Comparison of ENCODE assay signal across 8 cellular contexts in genomic region chr16:58499615-58500328, GRCh38. TPM values are rescaled to one million over a fixed set of nuclear protein-coding genes. Genes with fewer than 3 reads are reported as not detected.
DNase-seq lines count a peak whose midpoint lies in the region; ATAC-seq, FAIRE-seq and TF ChIP-seq lines count a peak whose summit lies in the region.

A gene with protein sequence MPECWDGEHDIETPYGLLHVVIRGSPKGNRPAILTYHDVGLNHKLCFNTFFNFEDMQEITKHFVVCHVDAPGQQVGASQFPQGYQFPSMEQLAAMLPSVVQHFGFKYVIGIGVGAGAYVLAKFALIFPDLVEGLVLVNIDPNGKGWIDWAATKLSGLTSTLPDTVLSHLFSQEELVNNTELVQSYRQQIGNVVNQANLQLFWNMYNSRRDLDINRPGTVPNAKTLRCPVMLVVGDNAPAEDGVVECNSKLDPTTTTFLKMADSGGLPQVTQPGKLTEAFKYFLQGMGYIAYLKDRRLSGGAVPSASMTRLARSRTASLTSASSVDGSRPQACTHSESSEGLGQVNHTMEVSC (plus strand): TSS chr16:58500143. CDS start chr16:58500249, 106 bp downstream.

- intact Hi-C loops in Caco-2 (cut with micrococcal nuclease; ENCODE audit: unreplicated experiment) = loop anchor here (2.0 to 5.0 kb wide), 2 partner anchors 131 to 162 kb away; no protein-coding TSS in a partner anchor
- intact Hi-C loops in HepG2 (cut with micrococcal nuclease; ENCODE audit: unreplicated experiment) = loop anchor here (5.0 kb wide), 1 partner anchor 258 kb away; no protein-coding TSS in a partner anchor

- no peaks in the 10 kb centered on the region for H3K36me3 ChIP-seq in Caco-2 (ENCODE audit: control insufficient read depth, insufficient read depth, low read length)
- no peaks in the 10 kb centered on the region for H3K36me3 ChIP-seq in effector memory CD4-positive, alpha-beta T cell (ENCODE audit: control insufficient read depth, insufficient read depth, low read length)
- no peaks in the 10 kb centered on the region for H3K36me3 ChIP-seq in HepG2 (replicated peaks in 1 of 2; ENCODE audit: control insufficient read depth in 1 of 2, insufficient read depth in 2 of 2, low read length in 2 of 2)

- CTCF ChIA-PET in Caco-2 (lab: Charles Lee) (interaction anchor here (0.6 to 2.2 kb wide), 10 partner anchors 12 to 378 kb away, joined by 3 to 9 read pairs (median 4); no protein-coding TSS in a partner anchor), HepG2 (lab: Yijun Ruan, JAX; ENCODE audit: low intra/inter-chr PET ratio, low total read pairs) (no interaction called here)

- POLR2A ChIA-PET in Caco-2 (lab: Charles Lee) (interaction anchor here (0.9 kb wide), 1 partner anchor 15 kb away, joined by 6 read pairs; no protein-coding TSS in a partner anchor), HepG2 (lab: Yijun Ruan, JAX) (no interaction called here)

- H3K9me3 Mint-ChIP-seq in Caco-2 (ENCODE audit: unreplicated experiment) = no peaks in the 10 kb centered on the region
- H3K9me3 Mint-ChIP-seq in stimulated activated naive CD8-positive, alpha-beta T cell treated with anti-CD3 and anti-CD28 coated beads, Interleukin-15, Interleukin-2, amounts not matched to agents 100 ng/mL and 50 ng/mL, for 24 hours = no peaks in the 10 kb centered on the region

- peaks cover 29% of the 10 kb centered on the region for H3K36me3 Mint-ChIP-seq in Caco-2 (ENCODE audit: insufficient read depth, unreplicated experiment)
- no peaks in the 10 kb centered on the region for H3K36me3 Mint-ChIP-seq in stimulated activated naive CD8-positive, alpha-beta T cell treated with anti-CD3 and anti-CD28 coated beads, Interleukin-15, Interleukin-2, amounts not matched to agents 100 ng/mL and 50 ng/mL, for 24 hours (ENCODE audit: low read depth)

- no peaks in the 10 kb centered on the region for H3K4me1 Mint-ChIP-seq in Caco-2 (ENCODE audit: low read depth, unreplicated experiment)
- H3K4me1 Mint-ChIP-seq in stimulated activated naive CD8-positive, alpha-beta T cell treated with anti-CD3 and anti-CD28 coated beads, Interleukin-15, Interleukin-2, amounts not matched to agents 100 ng/mL and 50 ng/mL, for 24 hours (ENCODE audit: low read depth) = peaks cover 19% of the 10 kb centered on the region

- no peaks in the 10 kb centered on the region for H3K27me3 Mint-ChIP-seq in Caco-2 (ENCODE audit: insufficient read depth, unreplicated experiment)
- peaks cover 18% of the 10 kb centered on the region for H3K27me3 Mint-ChIP-seq in stimulated activated naive CD8-positive, alpha-beta T cell treated with anti-CD3 and anti-CD28 coated beads, Interleukin-15, Interleukin-2, amounts not matched to agents 100 ng/mL and 50 ng/mL, for 24 hours

- FAIRE-seq in HepG2 (lab: Jason Lieb, UNC) = peak; percentile 73

- in situ Hi-C loops in HepG2 (cut with HindIII; ENCODE audit: extremely low pct_ligation_motif_present, low pct_unique_long_range_greater_than_20kb) = loop anchor here (10.0 kb wide), 1 partner anchor 235 kb away; the partner anchor contains the start of gene GOT2

- H3K4me3 Mint-ChIP-seq in Caco-2 (ENCODE audit: unreplicated experiment) = peak within 1 kb of the TSS; percentile 88
- peak within 1 kb of the TSS; percentile 73 for H3K4me3 Mint-ChIP-seq in stimulated activated naive CD8-positive, alpha-beta T cell treated with anti-CD3 and anti-CD28 coated beads, Interleukin-15, Interleukin-2, amounts not matched to agents 100 ng/mL and 50 ng/mL, for 24 hours

- peak within 1 kb of the TSS; percentile 4 for H3K27ac ChIP-seq in effector memory CD4-positive, alpha-beta T cell (ENCODE audit: insufficient read depth, low read length, poor library complexity, severe bottlenecking)
- H3K27ac ChIP-seq in HepG2 (ENCODE audit: extremely low read length, insufficient read depth, low read length) = no peak within 1 kb of the TSS

- peak within 1 kb of the TSS; percentile 92 for H3K4me2 ChIP-seq in HepG2 (ENCODE audit: low read depth, low read length)

- no peaks in the 10 kb centered on the region for H4K20me1 ChIP-seq in HepG2 (ENCODE audit: insufficient read depth, low read length)

- TF ChIP-seq CTCF in Caco-2 (IDR thresholded peaks at IDR 0.05; ENCODE audit: insufficient read depth in 1 of 2, low read depth in 1 of 2, low read length in 1 of 2, severe bottlenecking in 1 of 2, unreplicated experiment in 1 of 2) = no peak
- TF ChIP-seq CTCF in NB4 (IDR thresholded peaks at IDR 0.05; ENCODE audit: low read depth, low read length) = no peak
- TF ChIP-seq CTCF in HepG2 (CRISPR knock-in tag; IDR thresholded peaks at IDR 0.05) = no peak

- H3K27ac Mint-ChIP-seq in Caco-2 (ENCODE audit: unreplicated experiment) = peak within 1 kb of the TSS; percentile 86
- H3K27ac Mint-ChIP-seq in stimulated activated naive CD8-positive, alpha-beta T cell treated with anti-CD3 and anti-CD28 coated beads, Interleukin-15, Interleukin-2, amounts not matched to agents 100 ng/mL and 50 ng/mL, for 24 hours = no peak within 1 kb of the TSS

- no peaks in the 10 kb centered on the region for H3K79me2 ChIP-seq in HepG2 (ENCODE audit: insufficient read depth, low read length)

- TF ChIP-seq EP300 in HepG2 (IDR thresholded peaks at IDR 0.05; ENCODE audit: low read depth in 2 of 2, low read length in 2 of 2) (no peak), HepG2 (CRISPR knock-in tag; IDR thresholded peaks at IDR 0.05; ENCODE audit: borderline replicate concordance) (no peak)

- no peak for TF ChIP-seq RAD21 in HepG2 (CRISPR knock-in tag; IDR thresholded peaks at IDR 0.05)

- TF ChIP-seq POLR2A in NB4 (IDR thresholded peaks at IDR 0.05; ENCODE audit: extremely low read depth, insufficient read length) (no peak), HepG2 (IDR thresholded peaks at IDR 0.05; ENCODE audit: insufficient read depth in 1 of 2, low read depth in 2 of 2, low read length in 2 of 2) (no peak)

- H3K4me1 ChIP-seq in Caco-2 (peaks cover 7% of the 10 kb centered on the region), HepG2 (ENCODE audit: insufficient read depth, low read length) (peaks cover 41% of the 10 kb centered on the region)
- peaks cover 19% of the 10 kb centered on the region for H3K4me1 ChIP-seq in effector memory CD4-positive, alpha-beta T cell (ENCODE audit: control insufficient read depth, insufficient read depth, low read length, poor library complexity, severe bottlenecking)

- H3K27me3 ChIP-seq in Caco-2 (replicated peaks; ENCODE audit: control insufficient read depth, insufficient read depth, low read length) = no peaks in the 10 kb centered on the region
- H3K27me3 ChIP-seq in effector memory CD4-positive, alpha-beta T cell (replicated peaks; ENCODE audit: control insufficient read depth, insufficient read depth, low read length, poor library complexity, severe bottlenecking) = peaks cover 5% of the 10 kb centered on the region
- H3K27me3 ChIP-seq in HepG2 (ENCODE audit: control insufficient read depth in 1 of 2, insufficient read depth in 2 of 2, low read length in 2 of 2) = peaks cover 0 to 8% of the 10 kb centered on the region in 2 experiments; a peak in 2 of 5 replicates

- H3K9me3 ChIP-seq in Caco-2 (no peaks in the 10 kb centered on the region), HepG2 (ENCODE audit: low read length) (no peaks in the 10 kb centered on the region)
- H3K9me3 ChIP-seq in effector memory CD4-positive, alpha-beta T cell (ENCODE audit: control insufficient read depth, low read length) = no peaks in the 10 kb centered on the region

- DNase-seq in Caco-2 = peak; percentile 82 to 88
- peak; percentile 59 for DNase-seq in NB4 (ENCODE audit: low read depth)
- DNase-seq in T-helper 22 cell (ENCODE audit: low read depth) = peak; percentile 28
- peak in 2 of 3 donors; percentile 18 to 30 for DNase-seq in effector memory CD4-positive, alpha-beta T cell
- peak; percentile 81 for DNase-seq in HepG2 (ENCODE audit: low spot score)
- DNase-seq in SKM-1 (lab: John Stamatoyannopoulos, UW; ENCODE audit: unreplicated experiment) = no peak

- WGBS in HepG2 (ENCODE audit: low lambda C conversion rate) = 19% methylated on average over 4 of the region's 23 CpGs

- peak; percentile 76 for ATAC-seq in GM21529 (IDR thresholded peaks at IDR 0.05; ENCODE audit: unreplicated experiment)
- ATAC-seq in HepG2 = peak; percentile 79

- peak within 1 kb of the TSS; percentile 63 for H3K4me3 ChIP-seq in Caco-2 (ENCODE audit: low read depth, low read length)
- H3K4me3 ChIP-seq in NB4 (ENCODE audit: low read depth, low read length) = no peak within 1 kb of the TSS
- peak within 1 kb of the TSS; percentile 64 for H3K4me3 ChIP-seq in effector memory CD4-positive, alpha-beta T cell (ENCODE audit: insufficient read depth, low read depth, low read length, poor library complexity, severe bottlenecking)
- H3K4me3 ChIP-seq in HepG2 (replicated peaks in 1 of 3; ENCODE audit: insufficient read depth in 1 of 3, low read depth in 2 of 3, low read length in 3 of 3) = peak within 1 kb of the TSS; percentile 46 to 77 (median 48); a peak in 5 of 6 replicates

- H2AFZ ChIP-seq in HepG2 (ENCODE audit: low read length) = no peak within 1 kb of the TSS

- H3K9ac ChIP-seq in HepG2 (ENCODE audit: insufficient read depth, low read depth, low read length) = peak within 1 kb of the TSS; percentile 10; the same call in 1 of the 2 replicates

- BruUV-seq in Caco-2 (replicated peaks; lab: Mats Ljungman, UMichigan) (no TSS peak), HepG2 (replicated peaks; lab: Mats Ljungman, UMichigan) (no TSS peak)

RNA-seq across cellular contexts. Expression of the gene that starts here (rescaled TPM):
- 6.7 and 10.7 TPM in 2 replicates for total RNA-seq in Caco-2 (2022)
- total RNA-seq in HepG2 (2016; rRNA removed; fragmentation: Illumina TruSeq; extraction: Trizol) = 1.6 and 1.7 TPM in 2 replicates
- total RNA-seq in HepG2 (2016; cell fraction: cytosol; rRNA removed; fragmentation: Illumina TruSeq; extraction: Trizol; ENCODE audit: low read depth) = 0.20 and 1.1 TPM in 2 replicates
- 1.5 and 2.0 TPM in 2 replicates for total RNA-seq in HepG2 (2016; cell fraction: insoluble cytoplasmic fraction; rRNA removed; fragmentation: Illumina TruSeq; extraction: Trizol)
- total RNA-seq in HepG2 (2016; cell fraction: membrane; rRNA removed; fragmentation: Illumina TruSeq; extraction: Trizol) = 1.7 and 1.8 TPM in 2 replicates
- total RNA-seq in HepG2 (2016; cell fraction: nucleus; rRNA removed; fragmentation: Illumina TruSeq; extraction: Trizol) = 1.6 and 2.2 TPM in 2 replicates
- polyA plus RNA-seq in HepG2 (2011; rRNA removed) = 1.8 and 2.7 TPM in 2 replicates
- 1.8 and 2.5 TPM in 2 replicates for polyA plus RNA-seq in HepG2 (2011; cell fraction: cytosol; rRNA removed)
- polyA plus RNA-seq in HepG2 (2011; cell fraction: nucleus; rRNA removed) = 17.0 and 17.7 TPM in 2 replicates
- polyA plus RNA-seq in HepG2 (2012) = 2.3 and 6.3 TPM in 2 replicates
- polyA plus RNA-seq in HepG2 (2016; cell fraction: cytosol; fragmentation: Illumina TruSeq; extraction: Trizol; ENCODE audit: low read depth) = 0.41 and 0.49 TPM in 2 replicates
- polyA plus RNA-seq in HepG2 (2016; cell fraction: insoluble cytoplasmic fraction; fragmentation: Illumina TruSeq; extraction: Trizol; ENCODE audit: low read depth) = 0.75 and 2.0 TPM in 2 replicates
- 0.87 and 0.90 TPM in 2 replicates for polyA plus RNA-seq in HepG2 (2016; cell fraction: membrane; fragmentation: Illumina TruSeq; extraction: Trizol; ENCODE audit: low read depth)
- 2.5 TPM in 2 replicates for polyA plus RNA-seq in HepG2 (2016; cell fraction: nucleus; fragmentation: Illumina TruSeq; extraction: Trizol; ENCODE audit: insufficient read depth, low read depth)
- 0.07 and 9.4 TPM in 2 replicates for polyA minus RNA-seq in HepG2 (2011; rRNA and poly(A)+ RNA removed; ENCODE audit: low replicate concordance)
- polyA minus RNA-seq in HepG2 (2011; cell fraction: cytosol; rRNA and poly(A)+ RNA removed) = 1.2 and 1.8 TPM in 2 replicates
- polyA minus RNA-seq in HepG2 (2011; cell fraction: nucleus; rRNA and poly(A)+ RNA removed) = 3.3 and 6.0 TPM in 2 replicates
